ENCODE assay signal across 8 cellular contexts in genomic region chr15:93997071-93997658, GRCh38.
A peak's percentile ranks its signal among the peaks of the same experiment; 100 is the strongest.
DNase-seq lines count a peak whose midpoint lies in the region; ATAC-seq and TF ChIP-seq lines count a peak whose summit lies in the region.

No MANE protein-coding gene starts in this region.

- H3K27ac Mint-ChIP-seq in nephron progenitor cell, result no peak overlapping the region

- H3K9me3 Mint-ChIP-seq in nephron progenitor cell, result no peaks in the 10 kb centered on the region

- in situ Hi-C loops in brain microvascular endothelial cell (cut with HindIII; ENCODE audit: low pct_ligation_motif_present, low sequenced_read_pairs), result no loop called here

- H3K27me3 Mint-ChIP-seq in nephron progenitor cell (ENCODE audit: low read depth, poor library complexity), result peaks cover 9% of the 10 kb centered on the region

- no peak overlapping the region for H3K4me3 Mint-ChIP-seq in nephron progenitor cell

- TF ChIP-seq RAD21 in Ishikawa (IDR thresholded peaks at IDR 0.05; ENCODE audit: low read depth), result peak; percentile 55

- H3K27me3 ChIP-seq in brain microvascular endothelial cell (replicated peaks), result no peaks in the 10 kb centered on the region

- no peak for TF ChIP-seq EP300 in Ishikawa (IDR thresholded peaks at IDR 0.05; ENCODE audit: borderline replicate concordance)

- no peak for ATAC-seq in GM21717 (IDR thresholded peaks at IDR 0.05; ENCODE audit: unreplicated experiment)

- no peaks in the 10 kb centered on the region for H3K36me3 ChIP-seq in brain microvascular endothelial cell (replicated peaks)

- no peak overlapping the region for H3K4me3 ChIP-seq in brain microvascular endothelial cell (ENCODE audit: low read depth, low read length)

- peak; percentile 74 for TF ChIP-seq CTCF in brain microvascular endothelial cell (IDR thresholded peaks at IDR 0.05; ENCODE audit: low read depth, low read length, missing control alignments)
- TF ChIP-seq CTCF in nephron progenitor cell (IDR thresholded peaks at IDR 0.05), result peak; percentile 83

- no peaks in the 10 kb centered on the region for H3K36me3 Mint-ChIP-seq in nephron progenitor cell (ENCODE audit: low read depth)

- H3K27ac ChIP-seq in brain microvascular endothelial cell, result no peak overlapping the region

- peaks cover 10% of the 10 kb centered on the region for H3K4me1 Mint-ChIP-seq in nephron progenitor cell

- peak; percentile 17 for DNase-seq in Daoy (ENCODE audit: low read depth)
- DNase-seq in brain microvascular endothelial cell, result peak; percentile 23
- DNase-seq in nephron progenitor cell, result no peak
- no peak for DNase-seq in activated T-cell treated with anti-CD3 and anti-CD28 coated beads, Interleukin-2, amount 50 U/mL, for 1 hour
- no peak for DNase-seq in NCI-H2029 (lab: John Stamatoyannopoulos, UW)
- DNase-seq in NOMO-1 treated with DMSO at 0.1 percent for 48 hours (lab: John Stamatoyannopoulos, UW; ENCODE audit: unreplicated experiment), result no peak

TF ChIP-seq in Ishikawa, 13 proteins besides CTCF, POLR2A, EP300 and RAD21:
- TF ChIP-seq TEAD4 (IDR thresholded peaks at IDR 0.05) (no peak), REST (IDR thresholded peaks at IDR 0.05; ENCODE audit: low read depth) (no peak), EGR1 (IDR thresholded peaks at IDR 0.05) (no peak), NFIC (IDR thresholded peaks at IDR 0.05) (no peak), MAX (IDR thresholded peaks at IDR 0.05) (no peak), TCF12 (IDR thresholded peaks at IDR 0.05; ENCODE audit: low read depth) (no peak), TAF1 (IDR thresholded peaks at IDR 0.05; ENCODE audit: low read depth) (no peak), CEBPB (IDR thresholded peaks at IDR 0.05) (no peak), ZBTB7A (IDR thresholded peaks at IDR 0.05; ENCODE audit: low read depth) (no peak), YY1 (IDR thresholded peaks at IDR 0.05; ENCODE audit: low read depth) (no peak), FOXM1 (IDR thresholded peaks at IDR 0.05; ENCODE audit: borderline replicate concordance, low read depth) (no peak), CREB1 (IDR thresholded peaks at IDR 0.05; ENCODE audit: low read depth) (no peak), USF1 (IDR thresholded peaks at IDR 0.05) (no peak)

Comparison
In these comparisons a context has a peak if more than half of its experiments do, and no peak if none do; other contexts are left out.
1. DNase-seq: peak in Daoy (single experiment) and brain microvascular endothelial cell (single experiment); none in nephron progenitor cell (single experiment), activated T-cell treated with anti-CD3 and anti-CD28 coated beads, Interleukin-2, amount 50 U/mL, for 1 hour (single experiment), NCI-H2029 (single experiment) and NOMO-1 treated with DMSO at 0.1 percent for 48 hours (single experiment).